In the genomic region with DNA sequence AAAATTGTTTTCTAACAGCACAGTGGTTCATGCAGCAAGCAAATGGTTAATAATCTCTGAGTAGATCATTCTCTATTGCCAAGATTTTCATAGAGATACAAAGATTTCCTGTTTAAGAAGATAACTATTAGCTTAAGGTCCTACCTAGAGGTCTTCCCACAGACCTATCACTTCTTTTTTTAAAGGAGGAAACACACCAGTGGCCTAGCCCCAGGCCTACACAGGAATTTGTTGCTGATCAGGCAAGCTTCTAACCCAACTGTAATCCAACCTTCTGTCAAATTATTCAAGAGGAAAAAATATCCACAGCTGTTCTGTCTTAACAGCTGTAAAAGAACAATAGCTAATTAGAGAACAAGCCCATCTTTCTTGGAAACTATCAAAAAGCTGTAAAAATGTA, we compare ENCODE assay signal across 10 cellular contexts.
A peak's percentile ranks its signal among the peaks of the same experiment; 100 is the strongest.
DNase-seq lines count a peak whose midpoint lies in the region; ATAC-seq lines count a peak whose summit lies in the region.
"Had no signal": no experiment of that assay in that cellular context is flagged by ENCODE, and none has a peak within 500 bp of the region (broad histone marks: within the 10 kb centered on the region; RNA-seq: fewer than 3 reads in every experiment).

No MANE protein-coding gene starts in this region.

- H3K4me1 Mint-ChIP-seq in dendritic cell treated with granulocyte-macrophage colony-stimulating factor and Interleukin-4, amounts not matched to agents 40 ng/mL and 50 ng/mL, for 4 days (ENCODE audit: low read depth), result peaks cover 31% of the 10 kb centered on the region
- H3K4me1 Mint-ChIP-seq in activated T-cell treated with anti-CD3 and anti-CD28 coated beads, Interleukin-2, amount 50 U/mL, for 4 hours (ENCODE audit: low read depth), result peaks cover 9% of the 10 kb centered on the region

- no peaks in the 10 kb centered on the region for H3K27me3 Mint-ChIP-seq in dendritic cell treated with granulocyte-macrophage colony-stimulating factor and Interleukin-4, amounts not matched to agents 40 ng/mL and 50 ng/mL, for 4 days
- no peaks in the 10 kb centered on the region for H3K27me3 Mint-ChIP-seq in activated T-cell treated with anti-CD3 and anti-CD28 coated beads, Interleukin-2, amount 50 U/mL, for 4 hours (ENCODE audit: low read depth)
- H3K27me3 Mint-ChIP-seq: CD4-positive, CD25-positive, alpha-beta regulatory T cell had no signal

- intact Hi-C loops in dendritic cell treated with granulocyte-macrophage colony-stimulating factor and Interleukin-4, amounts not matched to agents 40 ng/mL and 50 ng/mL, for 4 days (cut with micrococcal nuclease), result no loop called here
- intact Hi-C loops in posterior vena cava (cut with DNase I), result no loop called here

- no peak overlapping the region for H3K4me3 Mint-ChIP-seq in dendritic cell treated with granulocyte-macrophage colony-stimulating factor and Interleukin-4, amounts not matched to agents 40 ng/mL and 50 ng/mL, for 4 days
- H3K4me3 Mint-ChIP-seq in activated T-cell treated with anti-CD3 and anti-CD28 coated beads, Interleukin-2, amount 50 U/mL, for 4 hours, result no peak overlapping the region
- H3K4me3 Mint-ChIP-seq: CD4-positive, CD25-positive, alpha-beta regulatory T cell had no signal

- ATAC-seq in GM18511 (IDR thresholded peaks at IDR 0.05; ENCODE audit: unreplicated experiment) (peak; percentile 57), GM21515 (IDR thresholded peaks at IDR 0.05; ENCODE audit: unreplicated experiment) (peak; percentile 44), HG03469 (IDR thresholded peaks at IDR 0.05; ENCODE audit: unreplicated experiment) (peak; percentile 56), GM21717 (IDR thresholded peaks at IDR 0.05; ENCODE audit: unreplicated experiment) (no peak)
- ATAC-seq in activated T-cell treated with anti-CD3 and anti-CD28 coated beads, Interleukin-2, amount 50 U/mL, for 4 hours, result no peak

- H3K36me3 Mint-ChIP-seq in dendritic cell treated with granulocyte-macrophage colony-stimulating factor and Interleukin-4, amounts not matched to agents 40 ng/mL and 50 ng/mL, for 4 days (ENCODE audit: low read depth), result no peaks in the 10 kb centered on the region
- peaks cover 7% of the 10 kb centered on the region for H3K36me3 Mint-ChIP-seq in activated T-cell treated with anti-CD3 and anti-CD28 coated beads, Interleukin-2, amount 50 U/mL, for 4 hours (ENCODE audit: insufficient read depth)
- H3K36me3 Mint-ChIP-seq: CD4-positive, CD25-positive, alpha-beta regulatory T cell had no signal

- DNase-seq in posterior vena cava (ENCODE audit: low spot score), result no peak
- no peak for DNase-seq in activated CD4-positive, alpha-beta T cell treated with anti-CD3 and anti-CD28 coated beads for 48 hours
- DNase-seq in activated T-cell treated with anti-CD3 and anti-CD28 coated beads, Interleukin-2, amount 50 U/mL, for 4 hours, result no peak
- DNase-seq: CD4-positive, CD25-positive, alpha-beta regulatory T cell; T-helper 9 cell had no signal

- peaks cover 9% of the 10 kb centered on the region for H3K9me3 Mint-ChIP-seq in dendritic cell treated with granulocyte-macrophage colony-stimulating factor and Interleukin-4, amounts not matched to agents 40 ng/mL and 50 ng/mL, for 4 days
- H3K9me3 Mint-ChIP-seq in activated T-cell treated with anti-CD3 and anti-CD28 coated beads, Interleukin-2, amount 50 U/mL, for 4 hours, result no peaks in the 10 kb centered on the region

- peak overlapping the region; percentile 61 for H3K27ac Mint-ChIP-seq in dendritic cell treated with granulocyte-macrophage colony-stimulating factor and Interleukin-4, amounts not matched to agents 40 ng/mL and 50 ng/mL, for 4 days
- H3K27ac Mint-ChIP-seq: CD4-positive, CD25-positive, alpha-beta regulatory T cell had no signal

Comparison
In these comparisons a context has a peak if more than half of its experiments do, and no peak if none do; other contexts are left out.
1. ATAC-seq: peak in GM18511 (single experiment), GM21515 (single experiment) and HG03469 (single experiment); none in GM21717 (single experiment) and activated T-cell treated with anti-CD3 and anti-CD28 coated beads, Interleukin-2, amount 50 U/mL, for 4 hours (0 of 2).